ENCODE assay signal across 12 cellular contexts in genomic region chr19:8610928-8611284, GRCh38. TPM values are rescaled to one million over a fixed set of nuclear protein-coding genes. Genes with fewer than 3 reads are reported as not detected.
DNase-seq lines count a peak whose midpoint lies in the region; ATAC-seq and TF ChIP-seq lines count a peak whose summit lies in the region.
"Had no signal": no experiment of that assay in that cellular context is flagged by ENCODE, and none has a peak within 500 bp of the region (broad histone marks: within the 10 kb centered on the region; RNA-seq: fewer than 3 reads in every experiment).

No MANE protein-coding gene starts in this region.

- H3K4me1 ChIP-seq in ACC112 (ENCODE audit: control insufficient read depth, insufficient read depth, low read length, unreplicated experiment), result peaks cover 15% of the 10 kb centered on the region
- peaks cover 6% of the 10 kb centered on the region for H3K4me1 ChIP-seq in hepatocyte (ENCODE audit: insufficient read depth)
- H3K4me1 ChIP-seq in trophoblast cell (ENCODE audit: control insufficient read depth in 1 of 2, insufficient read depth in 2 of 2, low read length in 2 of 2), result peaks cover 9 to 10% of the 10 kb centered on the region in 2 experiments

- CTCF ChIA-PET in WTC11 (lab: Charles Lee), result interaction anchor here (1.3 to 2.9 kb wide), 5 partner anchors 25 to 43 kb away, joined by 4 to 18 read pairs (median 6); no protein-coding TSS in a partner anchor

- H3K4me2 ChIP-seq in hepatocyte (peak overlapping the region; percentile 87), trophoblast cell (ENCODE audit: low read length) (peak overlapping the region; percentile 94)

- no peak overlapping the region for H3K27ac Mint-ChIP-seq in WTC11

- H3K4me3 Mint-ChIP-seq in WTC11, result no peak overlapping the region

- no CpG with 5 or more reads among the region's 9 CpGs for WGBS in hepatocyte (ENCODE audit: low lambda C conversion rate, missing lambda C conversion rate)
- 100% methylated on average over 1 of the region's 9 CpGs for WGBS in trophoblast cell (ENCODE audit: extremely low coverage, insufficient coverage, insufficient read length)

- ATAC-seq in GM21526 (IDR thresholded peaks at IDR 0.05; ENCODE audit: low FRiP score, unreplicated experiment), result no peak
- ATAC-seq in WTC11, result no peak

- H3K36me3 ChIP-seq in ACC112 (ENCODE audit: insufficient read depth, low read length) (no peaks in the 10 kb centered on the region), KOPT-K1 (ENCODE audit: insufficient read depth, low read length) (no peaks in the 10 kb centered on the region), hepatocyte (replicated peaks; ENCODE audit: insufficient read depth, low read depth) (no peaks in the 10 kb centered on the region), trophoblast cell (ENCODE audit: control insufficient read depth in 1 of 2, insufficient read depth in 2 of 2, low read length in 2 of 2) (no peaks in the 10 kb centered on the region)
- H3K36me3 ChIP-seq: thyroid gland had no signal

- POLR2A ChIA-PET in WTC11 (lab: Charles Lee), result interaction anchor here (0.6 kb wide), 1 partner anchor 423 kb away, joined by 3 read pairs; no protein-coding TSS in a partner anchor

- no peak overlapping the region for H4K8ac ChIP-seq in trophoblast cell (ENCODE audit: low read depth, low read length)

- H3K4ac ChIP-seq in trophoblast cell (ENCODE audit: low read depth, low read length), result no peak overlapping the region

- no peak overlapping the region for H2BK12ac ChIP-seq in trophoblast cell (ENCODE audit: low read length)

- H4K12ac ChIP-seq in trophoblast cell (ENCODE audit: low read depth, low read length), result no peak overlapping the region

- H3K9me3 ChIP-seq in KOPT-K1 (ENCODE audit: insufficient read depth, low read length, poor library complexity, severe bottlenecking) (no peaks in the 10 kb centered on the region), hepatocyte (ENCODE audit: low read depth) (no peaks in the 10 kb centered on the region), trophoblast cell (ENCODE audit: insufficient read depth, low read depth, low read length) (peaks cover 3% of the 10 kb centered on the region)
- H3K9me3 ChIP-seq: thyroid gland had no signal

- H3K79me2 ChIP-seq in ACC112 (ENCODE audit: control insufficient read depth, insufficient read depth, low read length, unreplicated experiment) (no peaks in the 10 kb centered on the region), hepatocyte (peaks cover 15% of the 10 kb centered on the region), trophoblast cell (ENCODE audit: control insufficient read depth, insufficient read depth, low read length, poor library complexity) (peaks cover 10% of the 10 kb centered on the region)

- peaks cover 46% of the 10 kb centered on the region for H3K4me1 Mint-ChIP-seq in WTC11

- H4K20me1 ChIP-seq in hepatocyte (ENCODE audit: insufficient read depth, poor library complexity, severe bottlenecking), result no peaks in the 10 kb centered on the region

- H2AK5ac ChIP-seq in trophoblast cell (ENCODE audit: low read length), result no peak overlapping the region

- H3K9ac ChIP-seq in trophoblast cell (ENCODE audit: low read length), result no peak overlapping the region

- H3K36me3 Mint-ChIP-seq in WTC11, result no peaks in the 10 kb centered on the region

- H2BK120ac ChIP-seq in trophoblast cell (ENCODE audit: insufficient read depth, low read length, poor library complexity), result no peak overlapping the region

- no peaks in the 10 kb centered on the region for H3K27me3 Mint-ChIP-seq in WTC11 (ENCODE audit: low read depth)
- H3K27me3 Mint-ChIP-seq: activated naive CD8-positive, alpha-beta T cell treated with anti-CD3 and anti-CD28 coated beads for 36 hours had no signal

- peak overlapping the region; percentile 82 for H4K91ac ChIP-seq in trophoblast cell (ENCODE audit: low read depth, low read length)

- H3K9me3 Mint-ChIP-seq in WTC11, result no peaks in the 10 kb centered on the region
- H3K9me3 Mint-ChIP-seq: activated naive CD8-positive, alpha-beta T cell treated with anti-CD3 and anti-CD28 coated beads for 36 hours; mesothelial cell of epicardium had no signal

- H3K14ac ChIP-seq in trophoblast cell (ENCODE audit: low read length), result no peak overlapping the region

- no peak for TF ChIP-seq CTCF in hepatocyte (IDR thresholded peaks at IDR 0.05; ENCODE audit: poor library complexity)
- TF ChIP-seq CTCF in WTC11 (IDR thresholded peaks at IDR 0.05), result no peak

- peak; percentile 44 for DNase-seq in hepatocyte (ENCODE audit: low spot score)
- DNase-seq in trophoblast cell, result no peak
- DNase-seq in stimulated activated CD4-positive, alpha-beta T cell treated with anti-CD3 and anti-CD28 coated beads, Interleukin-2, amount 100 ng/mL, for 24 hours, result no peak
- no peak for DNase-seq in WTC11 (ENCODE audit: low spot score)
- DNase-seq in NCI-H2196 (lab: John Stamatoyannopoulos, UW; ENCODE audit: unreplicated experiment), result no peak
- DNase-seq: thyroid gland had no signal

- H3K4me3 ChIP-seq in ACC112 (ENCODE audit: low read depth, low read length), result peak overlapping the region; percentile 94
- peak overlapping the region; percentile 55 for H3K4me3 ChIP-seq in hepatocyte
- H3K4me3 ChIP-seq in trophoblast cell (ENCODE audit: low read depth, low read length), result peak overlapping the region; percentile 94

- H3K27ac ChIP-seq in ACC112 (ENCODE audit: low read depth, low read length) (no peak overlapping the region), KOPT-K1 (ENCODE audit: low read depth, low read length, poor library complexity, severe bottlenecking) (peak overlapping the region; percentile 67), hepatocyte (no peak overlapping the region), trophoblast cell (ENCODE audit: low read depth, low read length) (no peak overlapping the region)

- H2AFZ ChIP-seq in ACC112 (ENCODE audit: low read length, unreplicated experiment) (peak overlapping the region; percentile 75), hepatocyte (peak overlapping the region; percentile 80), trophoblast cell (ENCODE audit: insufficient read depth, low read length, poor library complexity) (no peak overlapping the region)

- H3K27me3 ChIP-seq in ACC112 (ENCODE audit: insufficient read depth, low read length) (no peaks in the 10 kb centered on the region), hepatocyte (no peaks in the 10 kb centered on the region), trophoblast cell (ENCODE audit: insufficient read depth, low read length) (no peaks in the 10 kb centered on the region)
- H3K27me3 ChIP-seq: thyroid gland had no signal

- no peak overlapping the region for H2BK5ac ChIP-seq in trophoblast cell (ENCODE audit: low read depth, low read length, poor library complexity)

- H3K79me1 ChIP-seq in trophoblast cell (ENCODE audit: low read length), result peaks cover 14% of the 10 kb centered on the region

- no peak overlapping the region for H3K18ac ChIP-seq in trophoblast cell (ENCODE audit: low read length)

- H3K23ac ChIP-seq in trophoblast cell (ENCODE audit: low read length), result no peak overlapping the region

- no peaks in the 10 kb centered on the region for H3K9me2 ChIP-seq in hepatocyte (replicated peaks; ENCODE audit: insufficient read depth)

TF ChIP-seq in WTC11, 78 proteins besides CTCF, POLR2A, EP300 and RAD21 (continues in another document):
- no peak for TF ChIP-seq USF2 (CRISPR knock-in tag; IDR thresholded peaks at IDR 0.05)
- TF ChIP-seq TEAD1 (CRISPR knock-in tag; IDR thresholded peaks at IDR 0.05), result no peak
- TF ChIP-seq ZNF423 (CRISPR knock-in tag; IDR thresholded peaks at IDR 0.05), result no peak
- no peak for TF ChIP-seq CREM (CRISPR knock-in tag; IDR thresholded peaks at IDR 0.05)
- TF ChIP-seq CBFB (CRISPR knock-in tag; IDR thresholded peaks at IDR 0.05; ENCODE audit: low read depth), result no peak
- no peak for TF ChIP-seq GABPB1 (CRISPR knock-in tag; IDR thresholded peaks at IDR 0.05)
- TF ChIP-seq GRHL2 (CRISPR knock-in tag; IDR thresholded peaks at IDR 0.05; ENCODE audit: insufficient replicate concordance, severe bottlenecking), result no peak
- TF ChIP-seq ZBTB21 (CRISPR knock-in tag; IDR thresholded peaks at IDR 0.05; ENCODE audit: borderline replicate concordance), result no peak
- TF ChIP-seq TEAD4 (CRISPR knock-in tag; IDR thresholded peaks at IDR 0.05), result no peak
- no peak for TF ChIP-seq MXD4 (CRISPR knock-in tag; IDR thresholded peaks at IDR 0.05; ENCODE audit: borderline replicate concordance)
- no peak for TF ChIP-seq FOXP1 (CRISPR knock-in tag; IDR thresholded peaks at IDR 0.05; ENCODE audit: borderline replicate concordance)
- TF ChIP-seq ZSCAN18 (CRISPR knock-in tag; IDR thresholded peaks at IDR 0.05), result no peak

RNA-seq across cellular contexts. Expression of gene ADAMTS10, which starts 0.4 kb away (rescaled TPM):
- total RNA-seq in hepatocyte, result 22.1 and 31.9 TPM in 2 replicates
- polyA plus RNA-seq in hepatocyte, result 15.8 and 28.5 TPM in 2 replicates
- 9.6 and 10.9 TPM in 2 replicates for polyA plus RNA-seq in trophoblast cell (2013)
- total RNA-seq in WTC11 (2021), result 11.4 to 16.0 TPM (median 14.8 TPM) in 3 replicates

RNA-seq across cellular contexts. Expression of gene NFILZ, which starts 19.5 kb away (rescaled TPM):
- total RNA-seq in hepatocyte (not detected in 2 replicates), WTC11 (2021) (not detected in 3 replicates)
- not detected in 2 replicates for polyA plus RNA-seq in hepatocyte
- polyA plus RNA-seq in trophoblast cell (2013), result not detected in 2 replicates
- total RNA-seq: activated naive CD8-positive, alpha-beta T cell treated with anti-CD3 and anti-CD28 coated beads for 36 hours; LHCN-M2; mesothelial cell of epicardium; thyroid gland had no signal

RNA-seq across cellular contexts. Expression of gene MYO1F, which starts 33.7 kb away (rescaled TPM):
- 0.13 and 0.92 TPM in 2 replicates for total RNA-seq in hepatocyte
- polyA plus RNA-seq in hepatocyte, result 1.0 and 3.1 TPM in 2 replicates
- polyA plus RNA-seq in trophoblast cell (2013), result 0.35 and 0.37 TPM in 2 replicates
- 2.8 to 3.3 TPM (median 3.2 TPM) in 3 replicates for total RNA-seq in WTC11 (2021)
